ENCODE assay signal across 25 cellular contexts in genomic region chr18:24799176-24799575, GRCh38.
A peak's percentile ranks its signal among the peaks of the same experiment; 100 is the strongest.
DNase-seq lines count a peak whose midpoint lies in the region; ATAC-seq, FAIRE-seq and TF ChIP-seq lines count a peak whose summit lies in the region.
"Had no signal": no experiment of that assay in that cellular context is flagged by ENCODE, and none has a peak within 500 bp of the region (broad histone marks: within the 10 kb centered on the region; RNA-seq: fewer than 3 reads in every experiment).

No MANE protein-coding gene starts in this region.

- H3K27me3 Mint-ChIP-seq in astrocyte (ENCODE audit: low read depth, unreplicated experiment) = no peaks in the 10 kb centered on the region

- H3K4me3 ChIP-seq in HEK293 (ENCODE audit: low read depth, low read length) (no peak overlapping the region), astrocyte (ENCODE audit: insufficient read depth, low read depth, low read length) (no peak overlapping the region), mucosa of descending colon (no peak overlapping the region)
- H3K4me3 ChIP-seq: SJSA1 had no signal

- DNase-seq in AG08395 (ENCODE audit: low spot score) (peak; percentile 21), astrocyte (ENCODE audit: low read depth) (no peak), mucosa of descending colon (no peak), NCI-H187 (lab: John Stamatoyannopoulos, UW) (no peak)
- no peak for DNase-seq in stimulated activated CD4-positive, alpha-beta T cell treated with anti-CD3 and anti-CD28 coated beads, Interleukin-15, amount 100 ng/mL, for 24 hours
- DNase-seq: activated CD4-positive, CD25-positive, alpha-beta regulatory T cell; activated CD8-positive, alpha-beta T cell treated with anti-CD3 and anti-CD28 coated beads for 36 hours; activated naive CD4-positive, alpha-beta T cell treated with anti-CD3 and anti-CD28 coated beads for 36 hours; activated T-cell treated with anti-CD3 and anti-CD28 coated beads, Interleukin-2, amount 50 U/mL, for 24 hours; hypothalamus; islet precursor cell; Kasumi-1; naive thymus-derived CD4-positive, alpha-beta T cell; NCI-H1417 treated with DMSO at 0.1 percent for 48 hours; NCI-H2171; NCI-H526 treated with DMSO at 0.1 percent for 48 hours; stimulated activated CD4-positive, alpha-beta T cell treated with anti-CD3 and anti-CD28 coated beads, Interleukin-12 subunit alpha, Interleukin-12 subunit beta, amount 100 ng/mL, for 4 hours had no signal

- H4K20me1 ChIP-seq in astrocyte (ENCODE audit: insufficient read depth, low read length) = no peaks in the 10 kb centered on the region

- POLR2A ChIA-PET in HEK293 (lab: Yijun Ruan, JAX) = no interaction called here

- ATAC-seq in mucosa of descending colon (peak; percentile 55), GM18867 (IDR thresholded peaks at IDR 0.05; ENCODE audit: unreplicated experiment) (no peak), HG02970 (IDR thresholded peaks at IDR 0.05; ENCODE audit: low FRiP score, unreplicated experiment) (no peak)
- ATAC-seq: activated CD8-positive, alpha-beta T cell treated with anti-CD3 and anti-CD28 coated beads for 36 hours; naive thymus-derived CD4-positive, alpha-beta T cell had no signal

- H3K9me3 ChIP-seq in HEK293 (ENCODE audit: control insufficient read depth, insufficient read depth, low read depth, low read length) = no peaks in the 10 kb centered on the region
- no peaks in the 10 kb centered on the region for H3K9me3 ChIP-seq in astrocyte (ENCODE audit: insufficient read depth, low read depth, low read length)
- no peaks in the 10 kb centered on the region for H3K9me3 ChIP-seq in mucosa of descending colon
- H3K9me3 ChIP-seq: SJSA1 had no signal

- H3K27ac Mint-ChIP-seq in astrocyte (ENCODE audit: unreplicated experiment) = peak overlapping the region; percentile 37
- H3K27ac Mint-ChIP-seq: activated CD8-positive, alpha-beta T cell treated with anti-CD3 and anti-CD28 coated beads for 36 hours; activated naive CD4-positive, alpha-beta T cell treated with anti-CD3 and anti-CD28 coated beads for 36 hours; activated T-cell treated with anti-CD3 and anti-CD28 coated beads, Interleukin-2, amount 50 U/mL, for 24 hours; naive thymus-derived CD4-positive, alpha-beta T cell had no signal

- no peak overlapping the region for H2AFZ ChIP-seq in astrocyte (ENCODE audit: low read depth, low read length)

- H3K4me3 Mint-ChIP-seq in astrocyte (ENCODE audit: unreplicated experiment) = no peak overlapping the region
- H3K4me3 Mint-ChIP-seq: activated CD8-positive, alpha-beta T cell treated with anti-CD3 and anti-CD28 coated beads for 36 hours; activated naive CD4-positive, alpha-beta T cell treated with anti-CD3 and anti-CD28 coated beads for 36 hours; activated T-cell treated with anti-CD3 and anti-CD28 coated beads, Interleukin-2, amount 50 U/mL, for 24 hours; naive thymus-derived CD4-positive, alpha-beta T cell had no signal

- no peaks in the 10 kb centered on the region for H3K27me3 ChIP-seq in astrocyte (ENCODE audit: insufficient read depth, low read length)
- H3K27me3 ChIP-seq: SJSA1 had no signal

- H3K4me2 ChIP-seq in astrocyte (ENCODE audit: low read length) = no peak overlapping the region

- no peak for FAIRE-seq in astrocyte (lab: Jason Lieb, UNC)
- FAIRE-seq: colon, frontal cortex, GM18507, HTR-8/SVneo had no signal

- H3K4me1 ChIP-seq in HEK293 (ENCODE audit: control insufficient read depth, insufficient read depth, low read length) (no peaks in the 10 kb centered on the region), astrocyte (ENCODE audit: insufficient read depth, low read length) (no peaks in the 10 kb centered on the region), mucosa of descending colon (ENCODE audit: low read depth) (no peaks in the 10 kb centered on the region)
- H3K4me1 ChIP-seq: SJSA1 had no signal

- TF ChIP-seq CTCF in HEK293 (tag by site-specific recombination; IDR thresholded peaks at IDR 0.05) = peak; percentile 58
- TF ChIP-seq CTCF in astrocyte (IDR thresholded peaks at IDR 0.05; ENCODE audit: insufficient read depth, low read depth, low read length) = no peak
- TF ChIP-seq CTCF in mucosa of descending colon (IDR thresholded peaks at IDR 0.05) = no peak

- H3K36me3 ChIP-seq in HEK293 (ENCODE audit: control insufficient read depth in 2 of 2, insufficient read depth in 1 of 2, low read length in 2 of 2) (no peaks in the 10 kb centered on the region), astrocyte (ENCODE audit: insufficient read depth, low read length) (no peaks in the 10 kb centered on the region), mucosa of descending colon (ENCODE audit: low read depth) (no peaks in the 10 kb centered on the region)
- H3K36me3 ChIP-seq: SJSA1 had no signal

- H3K36me3 Mint-ChIP-seq in astrocyte (ENCODE audit: low read depth, unreplicated experiment) = no peaks in the 10 kb centered on the region
- H3K36me3 Mint-ChIP-seq: naive thymus-derived CD4-positive, alpha-beta T cell had no signal

- peaks cover 18% of the 10 kb centered on the region for H3K4me1 Mint-ChIP-seq in astrocyte (ENCODE audit: low read depth, unreplicated experiment)
- H3K4me1 Mint-ChIP-seq: naive thymus-derived CD4-positive, alpha-beta T cell had no signal

- intact Hi-C loops in mucosa of descending colon (cut with DNase I, micrococcal nuclease) = no loop called here

- no peaks in the 10 kb centered on the region for H3K79me2 ChIP-seq in astrocyte (ENCODE audit: insufficient read depth, low read length)

- CTCF ChIA-PET in HEK293 (lab: Yijun Ruan, JAX) = interaction anchor here (0.7 to 1.5 kb wide), 5 partner anchors 9 to 237 kb away, joined by 3 to 5 read pairs (median 3); no protein-coding TSS in a partner anchor

- H3K27ac ChIP-seq in HEK293 (ENCODE audit: extremely low read depth, low read depth, low read length) = no peak overlapping the region
- H3K27ac ChIP-seq in astrocyte (ENCODE audit: low read depth, low read length) = no peak overlapping the region
- H3K27ac ChIP-seq: SJSA1 had no signal

- H3K9me3 Mint-ChIP-seq in astrocyte (ENCODE audit: unreplicated experiment) = no peaks in the 10 kb centered on the region
- H3K9me3 Mint-ChIP-seq: activated CD8-positive, alpha-beta T cell treated with anti-CD3 and anti-CD28 coated beads for 36 hours; activated T-cell treated with anti-CD3 and anti-CD28 coated beads, Interleukin-2, amount 50 U/mL, for 24 hours had no signal

- H3K9ac ChIP-seq in astrocyte (ENCODE audit: low read length) = no peak overlapping the region

TF ChIP-seq in HEK293, 187 proteins besides CTCF, POLR2A, EP300 and RAD21:
- TF ChIP-seq HOXC10 (CRISPR knock-in tag; IDR thresholded peaks at IDR 0.05) (no peak), ZXDB (tag by site-specific recombination; IDR thresholded peaks at IDR 0.05) (no peak), ZNF510 (tag by site-specific recombination; IDR thresholded peaks at IDR 0.05; ENCODE audit: insufficient replicate concordance) (no peak), KLF7 (tag by site-specific recombination; IDR thresholded peaks at IDR 0.05; ENCODE audit: borderline replicate concordance) (no peak), ZNF146 (tag by site-specific recombination; IDR thresholded peaks at IDR 0.05) (no peak)
